In the genomic region with DNA sequence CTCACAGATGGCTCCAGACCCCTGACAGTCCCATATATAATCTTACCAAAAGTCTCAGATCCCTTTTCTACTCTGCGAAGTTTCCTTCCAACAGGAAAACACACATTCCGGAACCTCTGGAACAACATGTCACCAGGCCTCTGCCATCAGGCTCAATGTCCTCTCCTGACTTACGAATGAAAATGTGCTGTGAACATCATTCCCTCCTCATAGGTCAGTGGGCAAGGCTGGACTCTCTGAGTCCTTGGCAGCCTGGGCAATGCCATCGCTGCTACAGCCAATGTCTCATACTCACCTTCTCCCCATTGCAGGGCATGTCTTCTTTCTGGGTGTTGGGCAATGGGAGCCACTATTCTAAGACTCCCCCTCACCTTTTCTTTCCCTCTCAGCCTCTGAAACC, we compare ENCODE assay signal across 22 cellular contexts. TPM values are rescaled to one million over a fixed set of nuclear protein-coding genes. Genes with fewer than 3 reads are reported as not detected.
"Had no signal": no experiment of that assay in that cellular context is flagged by ENCODE, and none has a peak within 500 bp of the region (broad histone marks: within the 10 kb centered on the region; RNA-seq: fewer than 3 reads in every experiment).

No MANE protein-coding gene starts in this region.

- H3K4me1 ChIP-seq: pancreas, prostate gland, sigmoid colon, thyroid gland, uterus had no signal

- H3K36me3 ChIP-seq: pancreas, prostate gland, thyroid gland, uterus had no signal

- H3K4me3 ChIP-seq: heart right ventricle, hepatocyte, lower lobe of right lung, pancreas, prostate gland, sigmoid colon, spleen, thyroid gland, uterus had no signal

- DNase-seq: heart right ventricle; islet precursor cell; left ventricle myocardium superior; lower lobe of right lung; mammary epithelial cell; mesenchymal stem cell; naive thymus-derived CD8-positive, alpha-beta T cell; pancreas; posterior cingulate gyrus; retina; right cardiac atrium; sigmoid colon; small intestine; spleen; stimulated activated CD4-positive, alpha-beta T cell treated with anti-CD3 and anti-CD28 coated beads, Interleukin-4, amount 100 ng/mL, for 4 hours; stimulated activated CD8-positive, alpha-beta memory T cell treated with anti-CD3 and anti-CD28 coated beads, Interleukin-4, amount 100 ng/mL, for 48 hours; stimulated activated naive CD4-positive, alpha-beta T cell treated with Interleukin-2 at 50 U/mL for 16 hours; stimulated activated naive CD8-positive, alpha-beta T cell treated with anti-CD3 and anti-CD28 coated beads, Interleukin-15, amount 100 ng/mL, for 72 hours; thyroid gland; uterus had no signal

- ATAC-seq: left ventricle myocardium superior had no signal

- H3K27me3 ChIP-seq: heart right ventricle, hepatocyte, pancreas, sigmoid colon, spleen, thyroid gland, uterus had no signal

- H3K9me3 ChIP-seq: heart right ventricle, lower lobe of right lung, pancreas, prostate gland, sigmoid colon, spleen, thyroid gland, uterus had no signal

- H3K27ac ChIP-seq: heart right ventricle, hepatocyte, lower lobe of right lung, pancreas, prostate gland, sigmoid colon, spleen, thyroid gland, uterus had no signal

RNA-seq across cellular contexts. Expression of a gene that starts 1.7 kb away (rescaled TPM):
- total RNA-seq: left ventricle myocardium superior had no signal
- polyA plus RNA-seq: naive thymus-derived CD8-positive, alpha-beta T cell had no signal
